ENCODE assay signal across 1 cellular context in the genomic region with DNA sequence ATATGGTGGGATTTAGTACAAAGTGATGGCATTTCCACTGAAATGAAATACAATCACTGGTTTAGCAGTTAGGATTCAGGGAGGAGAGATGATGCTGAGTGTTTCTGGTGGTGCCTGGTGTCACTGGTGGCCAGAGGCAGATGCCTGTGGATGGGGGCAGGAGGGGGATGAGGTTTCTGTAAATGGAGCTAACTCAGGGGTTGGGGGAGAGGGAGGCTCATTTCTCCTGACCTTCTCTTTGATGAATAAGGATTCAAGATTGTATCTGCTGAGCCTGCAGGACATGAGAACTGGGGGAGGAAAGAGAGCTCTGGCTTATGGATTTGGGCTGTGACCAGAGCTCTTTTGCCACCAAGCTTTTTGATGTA.
TF ChIP-seq lines count a peak whose summit lies in the region.

No MANE protein-coding gene starts in this region.

TF ChIP-seq in SK-N-SH treated with all-trans-retinoic acid at 6 μM for 48 hours, 23 proteins besides CTCF, POLR2A, EP300 and RAD21 (continued from another document):
- no peak for TF ChIP-seq TCF4 (CRISPR knock-in tag; IDR thresholded peaks at IDR 0.05; ENCODE audit: borderline replicate concordance)
- TF ChIP-seq PPARA (CRISPR knock-in tag; IDR thresholded peaks at IDR 0.05; ENCODE audit: borderline replicate concordance), result no peak
- no peak for TF ChIP-seq ZFP3 (CRISPR knock-in tag; IDR thresholded peaks at IDR 0.05)
- no peak for TF ChIP-seq ZFP30 (CRISPR knock-in tag; IDR thresholded peaks at IDR 0.05)
- no peak for TF ChIP-seq RARB (CRISPR knock-in tag; IDR thresholded peaks at IDR 0.05)
- no peak for TF ChIP-seq ZC3H10 (CRISPR knock-in tag; IDR thresholded peaks at IDR 0.05)
